ENCODE assay signal across 29 cellular contexts in the genomic region with DNA sequence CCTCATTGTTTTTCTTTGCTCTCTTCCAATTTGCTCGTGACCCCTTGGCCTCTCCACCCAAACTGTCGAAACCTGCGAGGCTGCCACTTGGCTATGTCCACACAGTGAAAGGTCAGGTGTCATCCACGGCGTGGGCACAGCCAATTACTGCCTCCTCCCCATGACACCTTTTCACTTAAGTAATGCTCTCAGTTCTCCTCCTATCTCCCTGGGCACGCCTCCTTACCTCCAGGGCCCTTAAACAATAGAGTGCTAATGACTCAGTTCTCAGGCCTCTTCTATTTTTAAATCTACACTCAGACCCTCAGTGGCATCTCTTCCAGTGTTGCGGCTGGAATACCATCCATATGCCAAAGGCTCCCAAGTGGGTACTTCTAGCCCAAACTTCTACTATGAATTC.
DNase-seq lines count a peak whose midpoint lies in the region; ATAC-seq and TF ChIP-seq lines count a peak whose summit lies in the region.
"Had no signal": no experiment of that assay in that cellular context is flagged by ENCODE, and none has a peak within 500 bp of the region (broad histone marks: within the 10 kb centered on the region; RNA-seq: fewer than 3 reads in every experiment).

No MANE protein-coding gene starts in this region.

- H2AK5ac ChIP-seq in mesendoderm (ENCODE audit: low read length): no peak overlapping the region

- H2BK5ac ChIP-seq in mesendoderm (ENCODE audit: low read length): no peak overlapping the region

- no peak overlapping the region for H4K8ac ChIP-seq in mesendoderm (ENCODE audit: low read depth, low read length)

- H3K27ac ChIP-seq in mesendoderm (ENCODE audit: low read depth, low read length): no peak overlapping the region
- H3K27ac ChIP-seq: A549, esophagus squamous epithelium, GM23248, parathyroid adenoma, right lobe of liver, SK-N-MC had no signal

- H3K4me1 ChIP-seq in NT2/D1 (ENCODE audit: insufficient read depth, insufficient read length): peaks cover 7% of the 10 kb centered on the region
- peaks cover 8% of the 10 kb centered on the region for H3K4me1 ChIP-seq in mesendoderm (ENCODE audit: control insufficient read depth, low read depth, low read length)
- H3K4me1 ChIP-seq: A549, esophagus squamous epithelium, parathyroid adenoma, right lobe of liver had no signal

- H3K56ac ChIP-seq in mesendoderm (ENCODE audit: low read length): no peak overlapping the region

- no peak overlapping the region for H4K5ac ChIP-seq in mesendoderm (ENCODE audit: low read length)

- no peaks in the 10 kb centered on the region for H3K27me3 ChIP-seq in NT2/D1 (ENCODE audit: insufficient read depth, insufficient read length)
- no peaks in the 10 kb centered on the region for H3K27me3 ChIP-seq in mesendoderm (ENCODE audit: insufficient read depth, low read length, poor library complexity)
- H3K27me3 ChIP-seq: right lobe of liver had no signal

- H3K4me1 Mint-ChIP-seq in T-helper 2 cell treated with Interferon-gamma antibody and Interleukin-4, amounts not matched to agents 5 μg/mL and 100 μg/mL, for 36 hours (ENCODE audit: low read depth): peaks cover 4% of the 10 kb centered on the region

- H3K23ac ChIP-seq in mesendoderm (ENCODE audit: low read length): no peak overlapping the region

- no peaks in the 10 kb centered on the region for H3K36me3 Mint-ChIP-seq in T-helper 2 cell treated with Interferon-gamma antibody and Interleukin-4, amounts not matched to agents 5 μg/mL and 100 μg/mL, for 36 hours (ENCODE audit: low read depth)
- H3K36me3 Mint-ChIP-seq: activated naive CD4-positive, alpha-beta T cell treated with anti-CD3 and anti-CD28 coated beads, Interleukin-2, amount 50 U/mL, for 72 hours had no signal

- no peak overlapping the region for H3K4me2 ChIP-seq in mesendoderm (ENCODE audit: low read length)
- H3K4me2 ChIP-seq: A549 had no signal

- H3K18ac ChIP-seq in mesendoderm (ENCODE audit: low read length): no peak overlapping the region

- H3K27me3 Mint-ChIP-seq in T-helper 2 cell treated with Interferon-gamma antibody and Interleukin-4, amounts not matched to agents 5 μg/mL and 100 μg/mL, for 36 hours (ENCODE audit: low read depth): peaks cover 7% of the 10 kb centered on the region

- H3K9me3 ChIP-seq in NT2/D1 (ENCODE audit: insufficient read depth, low read length): no peaks in the 10 kb centered on the region
- H3K9me3 ChIP-seq: A549, esophagus squamous epithelium, mucosa of descending colon, right lobe of liver had no signal

- TF ChIP-seq CTCF in epithelial cell of esophagus (IDR thresholded peaks at IDR 0.05; ENCODE audit: insufficient read depth, low read depth, low read length, missing control alignments): no peak

- H3K36me3 ChIP-seq in NT2/D1 (ENCODE audit: insufficient read depth, insufficient read length, low read length): no peaks in the 10 kb centered on the region
- H3K36me3 ChIP-seq in mesendoderm (ENCODE audit: control insufficient read depth, insufficient read depth, low read length): no peaks in the 10 kb centered on the region
- H3K36me3 ChIP-seq: esophagus squamous epithelium, right lobe of liver had no signal

- H2BK120ac ChIP-seq in mesendoderm (ENCODE audit: low read depth, low read length): no peak overlapping the region

- DNase-seq in A172 (ENCODE audit: low spot score) (peak; percentile 22), NT2/D1 (ENCODE audit: low read depth, low spot score) (peak; percentile 30), epithelial cell of esophagus (ENCODE audit: low read depth) (peak; percentile 72), mesendoderm (peak; percentile 77)
- no peak for DNase-seq in T-helper 2 cell treated with Interferon-gamma antibody and Interleukin-4, amounts not matched to agents 5 μg/mL and 100 μg/mL, for 36 hours (ENCODE audit: low spot score)
- DNase-seq: activated CD4-positive, alpha-beta T cell treated with anti-CD3 and anti-CD28 coated beads for 1 hour; activated CD8-positive, alpha-beta T cell treated with anti-CD3 and anti-CD28 coated beads, Interleukin-2, amount 10 ng/mL, durations not matched to agents 7 days and 5 days; AML-193; CD4-positive, alpha-beta T cell; effector memory CD4-positive, alpha-beta T cell; EL; esophagus squamous epithelium; GM23248; hypothalamus; islet precursor cell; mucosa of descending colon; NCI-H1694; NCI-H524; right lobe of liver; RPMI8226; stimulated activated naive CD4-positive, alpha-beta T cell had no signal

- H3K9me3 Mint-ChIP-seq in T-helper 2 cell treated with Interferon-gamma antibody and Interleukin-4, amounts not matched to agents 5 μg/mL and 100 μg/mL, for 36 hours: no peaks in the 10 kb centered on the region
- H3K9me3 Mint-ChIP-seq: activated T-helper 2 cell treated with anti-CD3 and anti-CD28 coated beads, Interferon-gamma antibody, Interleukin-2, Interleukin-4, amounts not matched to agents 10 μg/mL and 5 μg/mL and 100 μg/mL, durations not matched to agents 14 hours and 24 hours and 36 hours; CD4-positive, alpha-beta T cell had no signal

- no peak overlapping the region for H3K4ac ChIP-seq in mesendoderm (ENCODE audit: low read depth, low read length)

- ATAC-seq in HG03469 (IDR thresholded peaks at IDR 0.05; ENCODE audit: unreplicated experiment): no peak
- ATAC-seq in HG02588 (IDR thresholded peaks at IDR 0.05; ENCODE audit: unreplicated experiment): no peak
- ATAC-seq in GM19452 (IDR thresholded peaks at IDR 0.05; ENCODE audit: unreplicated experiment): no peak
- ATAC-seq: A549; activated CD8-positive, alpha-beta T cell treated with anti-CD3 and anti-CD28 coated beads, Interleukin-2, amount 10 ng/mL, durations not matched to agents 7 days and 5 days; activated naive CD4-positive, alpha-beta T cell treated with anti-CD3 and anti-CD28 coated beads, Interleukin-2, amount 50 U/mL, for 72 hours; mucosa of descending colon; right lobe of liver had no signal

- H2BK15ac ChIP-seq in mesendoderm (replicated peaks; ENCODE audit: low read depth): no peak overlapping the region

- no peaks in the 10 kb centered on the region for H3K79me2 ChIP-seq in mesendoderm (ENCODE audit: control insufficient read depth, insufficient read depth, low read length)
- H3K79me2 ChIP-seq: parathyroid adenoma had no signal

- H3K79me1 ChIP-seq in mesendoderm (ENCODE audit: low read length): no peaks in the 10 kb centered on the region

- no peak overlapping the region for H3K4me3 Mint-ChIP-seq in T-helper 2 cell treated with Interferon-gamma antibody and Interleukin-4, amounts not matched to agents 5 μg/mL and 100 μg/mL, for 36 hours
- H3K4me3 Mint-ChIP-seq: activated CD8-positive, alpha-beta T cell treated with anti-CD3 and anti-CD28 coated beads, Interleukin-2, amount 10 ng/mL, durations not matched to agents 7 days and 5 days; CD4-positive, alpha-beta T cell had no signal

- no peak overlapping the region for H3K9ac ChIP-seq in NT2/D1 (ENCODE audit: insufficient read length, low read depth)
- no peak overlapping the region for H3K9ac ChIP-seq in mesendoderm (ENCODE audit: low read length)
- H3K9ac ChIP-seq: GM23248, parathyroid adenoma had no signal

- H3K27ac Mint-ChIP-seq in T-helper 2 cell treated with Interferon-gamma antibody and Interleukin-4, amounts not matched to agents 5 μg/mL and 100 μg/mL, for 36 hours: no peak overlapping the region
- H3K27ac Mint-ChIP-seq: activated CD8-positive, alpha-beta T cell treated with anti-CD3 and anti-CD28 coated beads, Interleukin-2, amount 10 ng/mL, durations not matched to agents 7 days and 5 days; activated naive CD4-positive, alpha-beta T cell treated with anti-CD3 and anti-CD28 coated beads, Interleukin-2, amount 50 U/mL, for 72 hours; activated T-helper 2 cell treated with anti-CD3 and anti-CD28 coated beads, Interferon-gamma antibody, Interleukin-2, Interleukin-4, amounts not matched to agents 10 μg/mL and 5 μg/mL and 100 μg/mL, durations not matched to agents 14 hours and 24 hours and 36 hours; CD4-positive, alpha-beta T cell had no signal

- WGBS in mesendoderm (ENCODE audit: extremely low coverage, insufficient coverage, low lambda C conversion rate): no CpG with 5 or more reads among the region's 7 CpGs

- H3K4me3 ChIP-seq in NT2/D1 (ENCODE audit: insufficient read length, low read depth): no peak overlapping the region
- H3K4me3 ChIP-seq in epithelial cell of esophagus (ENCODE audit: low read length): no peak overlapping the region
- no peak overlapping the region for H3K4me3 ChIP-seq in mesendoderm (ENCODE audit: low read length)
- H3K4me3 ChIP-seq: A549, esophagus squamous epithelium, GM23248, mucosa of descending colon, right lobe of liver, SK-N-MC had no signal
